ENCODE assay signal across 8 cellular contexts in genomic region chr11:61695917-61696316, GRCh38. TPM values are rescaled to one million over a fixed set of nuclear protein-coding genes. Genes with fewer than 3 reads are reported as not detected.
A peak's percentile ranks its signal among the peaks of the same experiment; 100 is the strongest.
DNase-seq lines count a peak whose midpoint lies in the region; ATAC-seq, FAIRE-seq and TF ChIP-seq lines count a peak whose summit lies in the region.

No MANE protein-coding gene starts in this region.

- WGBS in small intestine, 3 donors = 3 to 10% (median 3%) methylated on average over 13 to 17 of the region's 17 CpGs

- H3K27me3 ChIP-seq in BJ (ENCODE audit: control insufficient read depth, insufficient read depth, low read length) (no peaks in the 10 kb centered on the region; the same call in 1 of the 2 replicates), small intestine (ENCODE audit: control insufficient read depth in 2 of 2, insufficient read depth in 2 of 2, low read length in 2 of 2) (no peaks in the 10 kb centered on the region), Karpas-422 (ENCODE audit: low read length) (no peaks in the 10 kb centered on the region)

- no peak overlapping the region for H2AFZ ChIP-seq in Karpas-422 (ENCODE audit: low read length)

- H3K4me3 ChIP-seq in BJ (ENCODE audit: low read depth, low read length) = no peak overlapping the region
- H3K4me3 ChIP-seq in small intestine (ENCODE audit: low read depth in 1 of 2, low read length in 2 of 2) = peak overlapping the region in 1 of 2 donors; percentile 17
- no peak overlapping the region for H3K4me3 ChIP-seq in Karpas-422 (ENCODE audit: low read length)

- intact Hi-C loops in left ventricle myocardium superior (cut with micrococcal nuclease) = no loop called here

- H3K36me3 ChIP-seq in BJ (ENCODE audit: control insufficient read depth, insufficient read depth, low read length) = no peaks in the 10 kb centered on the region
- no peaks in the 10 kb centered on the region for H3K36me3 ChIP-seq in small intestine (ENCODE audit: control insufficient read depth in 2 of 2, insufficient read depth in 2 of 2, low read length in 2 of 2)
- H3K36me3 ChIP-seq in Karpas-422 (ENCODE audit: insufficient read depth, low read length) = no peaks in the 10 kb centered on the region

- no peak overlapping the region for H3K9ac ChIP-seq in Karpas-422 (ENCODE audit: low read length)

- ATAC-seq in SK-N-SH treated with all-trans-retinoic acid at 6 μM for 48 hours = peak; percentile 74
- ATAC-seq in activated naive CD8-positive, alpha-beta T cell treated with anti-CD3 and anti-CD28 coated beads, Interleukin-2, amount 10 ng/mL, durations not matched to agents 7 days and 5 days (ENCODE audit: low read depth) = peak; percentile 98
- peak; percentile 69 for ATAC-seq in left ventricle myocardium superior
- no peak for ATAC-seq in HG02884 (IDR thresholded peaks at IDR 0.05; ENCODE audit: unreplicated experiment)

- H3K4me1 Mint-ChIP-seq in activated naive CD8-positive, alpha-beta T cell treated with anti-CD3 and anti-CD28 coated beads, Interleukin-2, amount 10 ng/mL, durations not matched to agents 7 days and 5 days = peaks cover 20% of the 10 kb centered on the region

- no peaks in the 10 kb centered on the region for H3K9me3 ChIP-seq in small intestine (ENCODE audit: control insufficient read depth, low read depth)
- H3K9me3 ChIP-seq in Karpas-422 (ENCODE audit: low read length) = no peaks in the 10 kb centered on the region

- CTCF ChIA-PET in BJ (lab: Yijun Ruan, JAX) = interaction anchor here (1.2 kb wide), 1 partner anchor 11 kb away, joined by 4 read pairs; no protein-coding TSS in a partner anchor

- H3K9me3 Mint-ChIP-seq in activated naive CD8-positive, alpha-beta T cell treated with anti-CD3 and anti-CD28 coated beads, Interleukin-2, amount 10 ng/mL, durations not matched to agents 7 days and 5 days = no peaks in the 10 kb centered on the region

- peak overlapping the region; percentile 52 for H3K4me3 Mint-ChIP-seq in activated naive CD8-positive, alpha-beta T cell treated with anti-CD3 and anti-CD28 coated beads, Interleukin-2, amount 10 ng/mL, durations not matched to agents 7 days and 5 days

- no peaks in the 10 kb centered on the region for H4K20me1 ChIP-seq in Karpas-422 (ENCODE audit: insufficient read depth, low read depth, low read length)

- H3K4me2 ChIP-seq in Karpas-422 (ENCODE audit: low read depth, low read length, poor library complexity, severe bottlenecking) = no peak overlapping the region

- POLR2A ChIA-PET in BJ (lab: Charles Lee) = no interaction called here
- POLR2A ChIA-PET in activated naive CD8-positive, alpha-beta T cell treated with anti-CD3 and anti-CD28 coated beads, Interleukin-2, amount 10 ng/mL, durations not matched to agents 7 days and 5 days (lab: Charles Lee) = interaction anchor here (1.3 kb wide), 1 partner anchor 24 kb away, joined by 4 read pairs; no protein-coding TSS in a partner anchor

- H3K27ac ChIP-seq in small intestine (ENCODE audit: low read depth in 1 of 2, low read length in 1 of 2) = peak overlapping the region; percentile 33 to 76
- H3K27ac ChIP-seq in Karpas-422 (ENCODE audit: low read length) = no peak overlapping the region

- H3K4me1 ChIP-seq in small intestine (ENCODE audit: control insufficient read depth in 2 of 2, insufficient read depth in 1 of 2, low read depth in 1 of 2, low read length in 1 of 2) (peaks cover 8 to 17% of the 10 kb centered on the region in 2 donors), Karpas-422 (ENCODE audit: low read length) (no peaks in the 10 kb centered on the region)

- peak overlapping the region; percentile 70 for H3K27ac Mint-ChIP-seq in activated naive CD8-positive, alpha-beta T cell treated with anti-CD3 and anti-CD28 coated beads, Interleukin-2, amount 10 ng/mL, durations not matched to agents 7 days and 5 days

- peaks cover 12% of the 10 kb centered on the region for H3K27me3 Mint-ChIP-seq in activated naive CD8-positive, alpha-beta T cell treated with anti-CD3 and anti-CD28 coated beads, Interleukin-2, amount 10 ng/mL, durations not matched to agents 7 days and 5 days

- FAIRE-seq in small intestine (lab: Jason Lieb, UNC) = no peak

- TF ChIP-seq CTCF in BJ (IDR thresholded peaks at IDR 0.05; ENCODE audit: insufficient read depth, low read depth, low read length) = peak; percentile 28

- no peaks in the 10 kb centered on the region for H3K79me2 ChIP-seq in Karpas-422 (ENCODE audit: low read length)

- no peaks in the 10 kb centered on the region for H3K36me3 Mint-ChIP-seq in activated naive CD8-positive, alpha-beta T cell treated with anti-CD3 and anti-CD28 coated beads, Interleukin-2, amount 10 ng/mL, durations not matched to agents 7 days and 5 days

- no peaks in the 10 kb centered on the region for H3K9me2 ChIP-seq in Karpas-422 (replicated peaks; ENCODE audit: insufficient read depth, low read length)

- DNase-seq in BJ (ENCODE audit: low read depth) (peak; percentile 29), H4 (ENCODE audit: low spot score) (peak; percentile 90), left ventricle myocardium superior (peak; percentile 83), small intestine (peak; percentile 81), Karpas-422 (no peak)
- peak; percentile 80 for DNase-seq in activated naive CD8-positive, alpha-beta T cell treated with anti-CD3 and anti-CD28 coated beads, Interleukin-2, amount 10 ng/mL, durations not matched to agents 7 days and 5 days

TF ChIP-seq in SK-N-SH treated with all-trans-retinoic acid at 6 μM for 48 hours, 23 proteins besides CTCF, POLR2A, EP300 and RAD21:
- no peak for TF ChIP-seq PATZ1 (CRISPR knock-in tag; IDR thresholded peaks at IDR 0.05; ENCODE audit: borderline replicate concordance)
- no peak for TF ChIP-seq CSRNP3 (CRISPR knock-in tag; IDR thresholded peaks at IDR 0.05)
- no peak for TF ChIP-seq BACH2 (CRISPR knock-in tag; IDR thresholded peaks at IDR 0.05; ENCODE audit: borderline replicate concordance)
- TF ChIP-seq ZFP30 (CRISPR knock-in tag; IDR thresholded peaks at IDR 0.05) = no peak
- TF ChIP-seq RARB (CRISPR knock-in tag; IDR thresholded peaks at IDR 0.05) = no peak
- TF ChIP-seq ZFP3 (CRISPR knock-in tag; IDR thresholded peaks at IDR 0.05) = peak; percentile 66; the same call in 1 of the 2 replicates
- no peak for TF ChIP-seq GLIS3 (CRISPR knock-in tag; IDR thresholded peaks at IDR 0.05)
- no peak for TF ChIP-seq ZNF70 (CRISPR knock-in tag; IDR thresholded peaks at IDR 0.05)
- TF ChIP-seq TCF4 (CRISPR knock-in tag; IDR thresholded peaks at IDR 0.05; ENCODE audit: borderline replicate concordance) = no peak

RNA-seq across cellular contexts. Expression of gene DAGLA, which starts 15.7 kb away (rescaled TPM):
- 1.1 and 2.5 TPM in 2 replicates for polyA plus RNA-seq in BJ (2011; rRNA removed)
- 2.6 and 3.4 TPM in 2 replicates for polyA minus RNA-seq in BJ (2011; rRNA and poly(A)+ RNA removed)
- 0.68 and 0.83 TPM in 2 replicates for total RNA-seq in H4 (2014; rRNA removed; shearing (Covaris generic))
- under 1 TPM; 0.08 to 0.14 TPM for total RNA-seq in activated naive CD8-positive, alpha-beta T cell treated with anti-CD3 and anti-CD28 coated beads, Interleukin-2, amount 10 ng/mL, durations not matched to agents 7 days and 5 days
- total RNA-seq in left ventricle myocardium superior = 5.5 TPM
- polyA plus RNA-seq in small intestine = 1 to 10 TPM in 2 of 3 donors, under 1 TPM in 1; 0.22 to 6.2 (median 1.4) TPM
- total RNA-seq in Karpas-422 (2014; rRNA removed; shearing (Covaris generic); ENCODE audit: low replicate concordance) = not detected in 2 replicates

RNA-seq across cellular contexts. Expression of gene MYRF, which starts 56.5 kb away (rescaled TPM):
- polyA plus RNA-seq in BJ (2011; rRNA removed) = 0.33 and 0.45 TPM in 2 replicates
- polyA minus RNA-seq in BJ (2011; rRNA and poly(A)+ RNA removed) = 0.36 and 0.57 TPM in 2 replicates
- 1.0 and 1.2 TPM in 2 replicates for total RNA-seq in H4 (2014; rRNA removed; shearing (Covaris generic))
- 1 to 10 TPM; 3.4 TPM for total RNA-seq in activated naive CD8-positive, alpha-beta T cell treated with anti-CD3 and anti-CD28 coated beads, Interleukin-2, amount 10 ng/mL, durations not matched to agents 7 days and 5 days
- total RNA-seq in left ventricle myocardium superior = 2.1 TPM
- 10 to 100 TPM; 19.9 to 23.0 (median 21.7) TPM for polyA plus RNA-seq in small intestine
- 0.32 TPM in 1 of 2 replicates, not detected in the other for total RNA-seq in Karpas-422 (2014; rRNA removed; shearing (Covaris generic); ENCODE audit: low replicate concordance)
